Comparison of ENCODE assay signal across 8 cellular contexts in the genomic region with DNA sequence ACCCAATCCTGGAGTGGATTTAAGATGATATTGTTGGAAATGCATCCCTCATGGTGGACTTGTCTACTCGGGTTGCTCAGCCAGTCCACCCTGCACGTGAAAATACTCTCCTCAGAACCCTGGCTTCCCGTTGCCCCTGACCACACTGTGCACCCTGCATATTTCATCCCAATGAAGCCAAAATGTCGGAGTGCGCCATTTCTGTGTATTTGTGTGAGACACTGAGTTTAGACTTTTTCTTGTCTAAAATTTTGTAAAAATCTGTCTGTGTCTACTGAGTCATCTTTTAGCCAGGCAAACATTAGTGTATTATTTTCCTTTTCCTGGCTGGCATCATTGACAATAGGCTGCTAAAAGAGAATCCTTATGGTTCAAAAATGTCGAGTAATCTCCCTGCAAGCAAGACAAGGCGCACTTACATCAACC. TPM values are rescaled to one million over a fixed set of nuclear protein-coding genes. Genes with fewer than 3 reads are reported as not detected.
A peak's percentile ranks its signal among the peaks of the same experiment; 100 is the strongest.
DNase-seq lines count a peak whose midpoint lies in the region; ATAC-seq and TF ChIP-seq lines count a peak whose summit lies in the region.

No MANE protein-coding gene starts in this region.

- peaks cover 13% of the 10 kb centered on the region for H3K36me3 Mint-ChIP-seq in chondrocyte (ENCODE audit: low read depth)
- H3K36me3 Mint-ChIP-seq in naive thymus-derived CD8-positive, alpha-beta T cell: peaks cover 0 to 38% (median 2%) of the 10 kb centered on the region in 3 donors

- POLR2A ChIA-PET in A673 (lab: Charles Lee; ENCODE audit: low non-redundant PET): interaction anchor here (0.5 kb wide), 1 partner anchor 129 kb away, joined by 3 read pairs; no protein-coding TSS in a partner anchor
- POLR2A ChIA-PET in naive thymus-derived CD8-positive, alpha-beta T cell (lab: Charles Lee): interaction anchor here (1.1 to 4.7 kb wide), 3 partner anchors 41 to 72 kb away, joined by 6 to 35 read pairs (median 23); a partner anchor contains a TSS

- intact Hi-C loops in A673 (cut with micrococcal nuclease; ENCODE audit: unreplicated experiment): no loop called here

- H3K4me3 ChIP-seq in A673 (ENCODE audit: low read depth, low read length, poor library complexity, severe bottlenecking): peak overlapping the region; percentile 87

- peaks cover 26% of the 10 kb centered on the region for H3K36me3 ChIP-seq in A673 (ENCODE audit: insufficient read depth, low read length, poor library complexity, severe bottlenecking)

- no peak for TF ChIP-seq CTCF in A673 (conservative IDR thresholded peaks at IDR 0.05; ENCODE audit: low read depth, low read length)
- no peak for TF ChIP-seq CTCF in chondrocyte (IDR thresholded peaks at IDR 0.05)

- ATAC-seq in GM18505 (IDR thresholded peaks at IDR 0.05; ENCODE audit: unreplicated experiment): peak; percentile 4
- no peak for ATAC-seq in naive thymus-derived CD8-positive, alpha-beta T cell
- no peak for ATAC-seq in HG02970 (IDR thresholded peaks at IDR 0.05; ENCODE audit: low FRiP score, unreplicated experiment)
- no peak for ATAC-seq in GM21423 (IDR thresholded peaks at IDR 0.05; ENCODE audit: unreplicated experiment)

- H3K4me1 ChIP-seq in A673 (ENCODE audit: insufficient read depth, low read length, poor library complexity, severe bottlenecking): peaks cover 8% of the 10 kb centered on the region

- peaks cover 48% of the 10 kb centered on the region for H3K4me1 Mint-ChIP-seq in chondrocyte (ENCODE audit: low read depth)
- H3K4me1 Mint-ChIP-seq in naive thymus-derived CD8-positive, alpha-beta T cell: peaks cover 26 to 34% (median 28%) of the 10 kb centered on the region in 4 donors

- no peaks in the 10 kb centered on the region for H3K27me3 Mint-ChIP-seq in chondrocyte (ENCODE audit: low read depth)
- no peaks in the 10 kb centered on the region for H3K27me3 Mint-ChIP-seq in naive thymus-derived CD8-positive, alpha-beta T cell

- no peaks in the 10 kb centered on the region for H3K27me3 ChIP-seq in A673 (replicated peaks; ENCODE audit: insufficient read depth, low read depth, low read length, poor library complexity)

- H3K27ac Mint-ChIP-seq in chondrocyte (ENCODE audit: unreplicated experiment): peak overlapping the region; percentile 90
- peak overlapping the region; percentile 80 to 98 (median 94) for H3K27ac Mint-ChIP-seq in naive thymus-derived CD8-positive, alpha-beta T cell

- DNase-seq in A673 (ENCODE audit: low spot score) (no peak), NCI-H2227 treated with DMSO at 0.1 percent for 48 hours (lab: John Stamatoyannopoulos, UW) (peak; percentile 58), chondrocyte (ENCODE audit: low spot score) (no peak), cortex of kidney (lab: John Stamatoyannopoulos, UW) (no peak)
- DNase-seq in naive thymus-derived CD8-positive, alpha-beta T cell: no peak

- H3K9me3 ChIP-seq in A673 (ENCODE audit: low read depth, low read length, poor library complexity, severe bottlenecking): no peaks in the 10 kb centered on the region

- BruUV-seq in A673 (replicated peaks; lab: Mats Ljungman, UMichigan): no TSS peak

- H3K9me3 Mint-ChIP-seq in chondrocyte (ENCODE audit: low read depth): no peaks in the 10 kb centered on the region
- H3K9me3 Mint-ChIP-seq in naive thymus-derived CD8-positive, alpha-beta T cell: no peaks in the 10 kb centered on the region

- no peak for TF ChIP-seq POLR2A in GM18505 (IDR thresholded peaks at IDR 0.05; ENCODE audit: borderline replicate concordance, extremely low read depth, insufficient read depth, insufficient read length)

- CTCF ChIA-PET in A673 (lab: Charles Lee): interaction anchor here (0.6 kb wide), 2 partner anchors 82 to 582 kb away, joined by 4 to 6 read pairs; no protein-coding TSS in a partner anchor

- H3K4me3 Mint-ChIP-seq in chondrocyte (ENCODE audit: unreplicated experiment): peak overlapping the region; percentile 62
- H3K4me3 Mint-ChIP-seq in naive thymus-derived CD8-positive, alpha-beta T cell: peak overlapping the region; percentile 64 to 96 (median 82)

- H3K27ac ChIP-seq in A673 (ENCODE audit: low read depth, low read length, poor library complexity, severe bottlenecking): no peak overlapping the region

RNA-seq across cellular contexts. Expression of a gene that starts 0.5 kb away (rescaled TPM):
- 48.8 and 51.4 TPM in 2 replicates for total RNA-seq in A673 (2021)
- total RNA-seq in chondrocyte: 72.0 to 85.2 TPM (median 72.1 TPM) in 3 replicates
- total RNA-seq in naive thymus-derived CD8-positive, alpha-beta T cell: 10 to 100 TPM; 40.0 to 43.4 TPM
- 10 to 100 TPM; 31.6 to 37.2 (median 37.2) TPM for polyA plus RNA-seq in naive thymus-derived CD8-positive, alpha-beta T cell
